In the genomic region with DNA sequence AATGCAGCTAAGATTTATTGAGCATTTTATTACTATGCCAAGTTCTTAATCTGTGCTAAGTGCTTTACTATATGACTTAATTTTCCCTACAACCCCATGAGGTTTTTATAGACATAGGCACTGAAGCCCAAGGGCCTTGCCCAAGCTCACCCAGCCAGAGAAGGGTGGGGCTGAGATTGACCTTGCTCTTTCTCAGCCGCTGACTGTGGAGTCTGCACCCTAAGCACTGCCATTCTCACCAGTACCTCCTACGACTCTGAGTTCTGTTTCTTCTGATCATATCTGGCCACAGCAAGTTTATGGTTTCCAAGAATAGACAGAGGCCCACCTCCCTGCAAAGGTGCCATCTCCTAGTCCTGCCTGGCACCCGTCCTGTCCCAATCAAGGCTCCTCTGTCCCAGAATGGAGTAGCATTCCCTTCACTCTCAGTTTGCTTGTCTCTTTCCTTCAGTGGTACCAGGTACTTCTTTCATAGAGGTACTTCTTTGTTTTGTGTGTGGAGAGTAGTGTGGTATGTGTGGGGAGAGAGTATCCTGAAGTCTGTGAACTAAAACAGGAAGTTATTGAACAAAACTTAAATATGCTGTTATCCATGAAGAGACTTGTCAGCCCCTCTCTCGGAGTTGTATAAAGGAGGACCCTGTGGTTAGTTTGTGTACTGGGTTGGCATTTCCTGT, we compare ENCODE assay signal across 12 cellular contexts. TPM values are rescaled to one million over a fixed set of nuclear protein-coding genes. Genes with fewer than 3 reads are reported as not detected.
DNase-seq lines count a peak whose midpoint lies in the region; ATAC-seq, FAIRE-seq and TF ChIP-seq lines count a peak whose summit lies in the region.
"Had no signal": no experiment of that assay in that cellular context is flagged by ENCODE, and none has a peak within 500 bp of the region (broad histone marks: within the 10 kb centered on the region; RNA-seq: fewer than 3 reads in every experiment).

No MANE protein-coding gene starts in this region.

- no peak for DNase-seq in CD4-positive, CD25-positive, alpha-beta regulatory T cell
- DNase-seq in M059J (ENCODE audit: low read depth), result peak; percentile 62
- peak; percentile 66 for DNase-seq in astrocyte (ENCODE audit: low read depth)
- DNase-seq in occipital lobe (lab: John Stamatoyannopoulos, UW), result no peak
- no peak for DNase-seq in kidney glomerular epithelial cell (lab: John Stamatoyannopoulos, UW)
- DNase-seq in LoVo (ENCODE audit: low spot score), result no peak
- no peak for DNase-seq in DMS53 (lab: John Stamatoyannopoulos, UW)
- DNase-seq: DMS153, NCI-H1105 treated with DMSO at 0.1 percent for 48 hours, uterus had no signal

- peak overlapping the region; percentile 72 for H3K4me2 ChIP-seq in astrocyte (ENCODE audit: low read length)

- peaks cover 0 to 26% (median 10%) of the 10 kb centered on the region in 4 donors for H3K4me1 Mint-ChIP-seq in CD4-positive, CD25-positive, alpha-beta regulatory T cell
- peaks cover 33% of the 10 kb centered on the region for H3K4me1 Mint-ChIP-seq in astrocyte (ENCODE audit: low read depth, unreplicated experiment)

- H3K9ac ChIP-seq in astrocyte (ENCODE audit: low read length), result peak overlapping the region; percentile 46
- no peak overlapping the region for H3K9ac ChIP-seq in muscle layer of colon (ENCODE audit: low read length)

- no peak overlapping the region for H3K4me3 Mint-ChIP-seq in CD4-positive, CD25-positive, alpha-beta regulatory T cell
- peak overlapping the region; percentile 27 for H3K4me3 Mint-ChIP-seq in astrocyte (ENCODE audit: unreplicated experiment)

- H3K4me3 ChIP-seq in CD4-positive, CD25-positive, alpha-beta regulatory T cell (ENCODE audit: low read depth, low read length), result no peak overlapping the region
- H3K4me3 ChIP-seq in astrocyte (ENCODE audit: insufficient read depth, low read depth, low read length) (peak overlapping the region; percentile 11), muscle layer of colon (ENCODE audit: low read depth in 1 of 2, low read length in 2 of 2) (no peak overlapping the region)
- H3K4me3 ChIP-seq: uterus had no signal

- no peak overlapping the region for H2AFZ ChIP-seq in astrocyte (ENCODE audit: low read depth, low read length)

- peak; percentile 50 for FAIRE-seq in astrocyte (lab: Jason Lieb, UNC)

- H3K4me1 ChIP-seq in CD4-positive, CD25-positive, alpha-beta regulatory T cell (ENCODE audit: control insufficient read depth, insufficient read depth, low read length, poor library complexity, severe bottlenecking), result peaks cover 3% of the 10 kb centered on the region
- peaks cover 25% of the 10 kb centered on the region for H3K4me1 ChIP-seq in astrocyte (ENCODE audit: insufficient read depth, low read length)
- H3K4me1 ChIP-seq in muscle layer of colon (ENCODE audit: insufficient read depth, low read length), result no peaks in the 10 kb centered on the region

- no peaks in the 10 kb centered on the region for H3K27me3 ChIP-seq in CD4-positive, CD25-positive, alpha-beta regulatory T cell (ENCODE audit: control insufficient read depth, insufficient read depth, low read length)
- no peaks in the 10 kb centered on the region for H3K27me3 ChIP-seq in astrocyte (ENCODE audit: insufficient read depth, low read length)
- H3K27me3 ChIP-seq in muscle layer of colon (ENCODE audit: control insufficient read depth in 1 of 2, insufficient read depth in 2 of 2, low read length in 2 of 2), result no peaks in the 10 kb centered on the region
- H3K27me3 ChIP-seq: uterus had no signal

- H3K9me3 Mint-ChIP-seq in CD4-positive, CD25-positive, alpha-beta regulatory T cell, result peaks cover 0 to 2% (median 0%) of the 10 kb centered on the region in 7 donors
- H3K9me3 Mint-ChIP-seq in astrocyte (ENCODE audit: unreplicated experiment), result no peaks in the 10 kb centered on the region

- no peaks in the 10 kb centered on the region for H3K9me3 ChIP-seq in CD4-positive, CD25-positive, alpha-beta regulatory T cell (ENCODE audit: control insufficient read depth in 2 of 2, low read length in 2 of 2)
- H3K9me3 ChIP-seq in astrocyte (ENCODE audit: insufficient read depth, low read depth, low read length) (no peaks in the 10 kb centered on the region), muscle layer of colon (ENCODE audit: low read length) (no peaks in the 10 kb centered on the region)
- H3K9me3 ChIP-seq: uterus had no signal

- peaks cover 90% of the 10 kb centered on the region for H3K36me3 ChIP-seq in CD4-positive, CD25-positive, alpha-beta regulatory T cell (ENCODE audit: control insufficient read depth, insufficient read depth, low read length)
- H3K36me3 ChIP-seq in astrocyte (ENCODE audit: insufficient read depth, low read length) (peaks cover 66% of the 10 kb centered on the region), muscle layer of colon (ENCODE audit: insufficient read depth, low read length) (peaks cover 79% of the 10 kb centered on the region)
- H3K36me3 ChIP-seq: uterus had no signal

- peak overlapping the region; percentile 2 to 82 (median 77) for H3K27ac Mint-ChIP-seq in CD4-positive, CD25-positive, alpha-beta regulatory T cell
- H3K27ac Mint-ChIP-seq in astrocyte (ENCODE audit: unreplicated experiment), result peak overlapping the region; percentile 79

- no peak overlapping the region for H3K27ac ChIP-seq in CD4-positive, CD25-positive, alpha-beta regulatory T cell (ENCODE audit: insufficient read depth, low read length, poor library complexity, severe bottlenecking)
- H3K27ac ChIP-seq in astrocyte (ENCODE audit: low read depth, low read length), result peak overlapping the region; percentile 81
- H3K27ac ChIP-seq in muscle layer of colon (ENCODE audit: low read depth, low read length), result peak overlapping the region; percentile 39
- H3K27ac ChIP-seq: uterus had no signal

- peaks cover 62% of the 10 kb centered on the region for H3K36me3 Mint-ChIP-seq in CD4-positive, CD25-positive, alpha-beta regulatory T cell
- peaks cover 39% of the 10 kb centered on the region for H3K36me3 Mint-ChIP-seq in astrocyte (ENCODE audit: low read depth, unreplicated experiment)

- no peaks in the 10 kb centered on the region for H3K27me3 Mint-ChIP-seq in CD4-positive, CD25-positive, alpha-beta regulatory T cell
- H3K27me3 Mint-ChIP-seq in astrocyte (ENCODE audit: low read depth, unreplicated experiment), result no peaks in the 10 kb centered on the region

- no peaks in the 10 kb centered on the region for H4K20me1 ChIP-seq in astrocyte (ENCODE audit: insufficient read depth, low read length)

- peaks cover 22% of the 10 kb centered on the region for H3K79me2 ChIP-seq in astrocyte (ENCODE audit: insufficient read depth, low read length)

- ATAC-seq in CD4-positive, CD25-positive, alpha-beta regulatory T cell (ENCODE audit: low read depth in 2 of 2), result no peak

- no peak for TF ChIP-seq CTCF in astrocyte (IDR thresholded peaks at IDR 0.05; ENCODE audit: insufficient read depth, low read depth, low read length)

RNA-seq across cellular contexts. Expression of gene CSF1R, which starts 42.6 kb away (rescaled TPM):
- total RNA-seq in CD4-positive, CD25-positive, alpha-beta regulatory T cell, result not detected
- polyA plus RNA-seq in CD4-positive, CD25-positive, alpha-beta regulatory T cell, result 1 to 10 TPM in 2 of 4 donors, under 1 TPM in 2; 0.60 to 1.2 (median 0.97) TPM
- 0.22 and 2.4 TPM in 2 replicates for total RNA-seq in M059J (2014; rRNA removed; shearing (Covaris generic))
- total RNA-seq in astrocyte (1.4 and 1.6 TPM in 2 replicates), occipital lobe (8.3 TPM)
- total RNA-seq: dermis microvascular lymphatic vessel endothelial cell had no signal

RNA-seq across cellular contexts. Expression of gene HMGXB3, which starts 43.3 kb away (rescaled TPM):
- 51.5 TPM for total RNA-seq in CD4-positive, CD25-positive, alpha-beta regulatory T cell
- polyA plus RNA-seq in CD4-positive, CD25-positive, alpha-beta regulatory T cell, result 10 to 100 TPM; 11.0 to 13.1 (median 12.5) TPM
- total RNA-seq in M059J (2014; rRNA removed; shearing (Covaris generic)), result 34.4 and 51.2 TPM in 2 replicates
- total RNA-seq in astrocyte (58.1 and 58.6 TPM in 2 replicates), occipital lobe (19.8 TPM)

RNA-seq across cellular contexts. Expression of gene TIGD6, which starts 43.3 kb away (rescaled TPM):
- total RNA-seq in CD4-positive, CD25-positive, alpha-beta regulatory T cell, result 2.8 TPM
- polyA plus RNA-seq in CD4-positive, CD25-positive, alpha-beta regulatory T cell, result 1 to 10 TPM; 2.4 to 3.5 (median 3.0) TPM
- total RNA-seq in M059J (2014; rRNA removed; shearing (Covaris generic)), result 3.2 and 6.3 TPM in 2 replicates
- total RNA-seq in astrocyte, result 5.5 and 6.2 TPM in 2 replicates
- 5.1 TPM for total RNA-seq in occipital lobe

Comparison
In these comparisons a context has a peak if more than half of its experiments do, and no peak if none do; other contexts are left out.
1. DNase-seq: peak in M059J (single experiment) and astrocyte (single experiment); none in CD4-positive, CD25-positive, alpha-beta regulatory T cell (0 of 3), occipital lobe (single experiment), kidney glomerular epithelial cell (single experiment), LoVo (single experiment) and DMS53 (single experiment).